Comparison of ENCODE assay signal across 16 cellular contexts in the genomic region with DNA sequence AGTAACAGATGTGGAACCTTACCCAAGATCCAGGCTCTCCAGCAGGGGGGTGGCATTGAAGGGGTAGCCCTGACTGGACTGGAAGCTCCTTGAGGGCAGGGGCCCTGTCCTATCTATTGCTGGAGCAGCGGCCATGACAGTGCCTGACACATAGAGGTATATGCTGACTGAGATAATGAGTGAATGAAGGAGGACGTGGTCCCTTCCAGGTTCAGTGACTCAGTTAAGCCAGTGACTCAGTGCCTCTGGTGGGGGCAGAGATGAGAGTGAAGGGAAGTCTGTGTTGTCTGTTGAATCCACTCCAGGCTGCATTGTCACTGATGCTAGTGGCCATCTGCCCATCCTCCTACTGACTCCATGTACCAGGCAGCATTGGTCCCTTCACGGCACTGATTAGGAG. TPM values are rescaled to one million over a fixed set of nuclear protein-coding genes. Genes with fewer than 3 reads are reported as not detected.
A peak's percentile ranks its signal among the peaks of the same experiment; 100 is the strongest.
DNase-seq lines count a peak whose midpoint lies in the region; ATAC-seq and TF ChIP-seq lines count a peak whose summit lies in the region.
"Had no signal": no experiment of that assay in that cellular context is flagged by ENCODE, and none has a peak within 500 bp of the region (broad histone marks: within the 10 kb centered on the region; RNA-seq: fewer than 3 reads in every experiment).

No MANE protein-coding gene starts in this region.

- H3K27me3 ChIP-seq in RWPE2 (ENCODE audit: insufficient read depth, poor library complexity, severe bottlenecking): peaks cover 28% of the 10 kb centered on the region

- H3K36me3 Mint-ChIP-seq in natural killer cell treated with Interleukin-12 subunit alpha and Interleukin-12 subunit beta and Interleukin-15 and Interleukin-18, amount 100 ng/mL, for 72 hours: no peaks in the 10 kb centered on the region
- no peaks in the 10 kb centered on the region for H3K36me3 Mint-ChIP-seq in natural killer cell
- H3K36me3 Mint-ChIP-seq: activated naive CD4-positive, alpha-beta T cell treated with anti-CD3 and anti-CD28 coated beads, Interleukin-2, amount 50 U/mL, for 24 hours had no signal

- H3K4me1 Mint-ChIP-seq in natural killer cell treated with Interleukin-12 subunit alpha and Interleukin-12 subunit beta and Interleukin-15 and Interleukin-18, amount 100 ng/mL, for 72 hours (ENCODE audit: low read depth in 2 of 2): no peaks in the 10 kb centered on the region
- H3K4me1 Mint-ChIP-seq in natural killer cell: no peaks in the 10 kb centered on the region
- H3K4me1 Mint-ChIP-seq: activated naive CD4-positive, alpha-beta T cell treated with anti-CD3 and anti-CD28 coated beads, Interleukin-2, amount 50 U/mL, for 24 hours had no signal

- H3K27ac ChIP-seq in RWPE2 (ENCODE audit: poor library complexity, severe bottlenecking): no peak overlapping the region
- H3K27ac ChIP-seq: C4-2B, esophagus squamous epithelium had no signal

- H3K4me3 ChIP-seq in RWPE2 (ENCODE audit: severe bottlenecking): no peak overlapping the region
- H3K4me3 ChIP-seq: esophagus squamous epithelium had no signal

- TF ChIP-seq CTCF in natural killer cell (IDR thresholded peaks at IDR 0.05) (no peak), RWPE2 (IDR thresholded peaks at IDR 0.05; ENCODE audit: poor library complexity, severe bottlenecking) (no peak)

- no peaks in the 10 kb centered on the region for H3K36me3 ChIP-seq in RWPE2 (ENCODE audit: low read depth)
- H3K36me3 ChIP-seq: esophagus squamous epithelium had no signal

- peak; percentile 4 to 29 for ATAC-seq in natural killer cell treated with Interleukin-12 subunit alpha and Interleukin-12 subunit beta and Interleukin-15 and Interleukin-18, amount 100 ng/mL, for 72 hours
- no peak for ATAC-seq in natural killer cell
- peak; percentile 25; the same call in 2 of the 3 replicates for ATAC-seq in RWPE2 (ENCODE audit: low read depth)
- ATAC-seq in HG03108 (IDR thresholded peaks at IDR 0.05; ENCODE audit: unreplicated experiment): no peak
- ATAC-seq: HCT116 had no signal

- H3K4me3 Mint-ChIP-seq in natural killer cell treated with Interleukin-12 subunit alpha and Interleukin-12 subunit beta and Interleukin-15 and Interleukin-18, amount 100 ng/mL, for 72 hours: no peak overlapping the region
- H3K4me3 Mint-ChIP-seq in natural killer cell: no peak overlapping the region
- H3K4me3 Mint-ChIP-seq: activated naive CD4-positive, alpha-beta T cell treated with anti-CD3 and anti-CD28 coated beads, Interleukin-2, amount 50 U/mL, for 24 hours had no signal

- intact Hi-C loops in natural killer cell (cut with micrococcal nuclease): no loop called here

- peaks cover 24 to 53% of the 10 kb centered on the region in 2 donors for H3K27me3 Mint-ChIP-seq in natural killer cell treated with Interleukin-12 subunit alpha and Interleukin-12 subunit beta and Interleukin-15 and Interleukin-18, amount 100 ng/mL, for 72 hours
- peaks cover 14 to 16% of the 10 kb centered on the region in 2 donors for H3K27me3 Mint-ChIP-seq in natural killer cell (ENCODE audit: low read depth in 2 of 2)

- H3K9me3 ChIP-seq in RWPE2 (ENCODE audit: severe bottlenecking): no peaks in the 10 kb centered on the region
- H3K9me3 ChIP-seq: esophagus squamous epithelium had no signal

- H3K4me1 ChIP-seq in RWPE2 (ENCODE audit: insufficient read depth, poor library complexity, severe bottlenecking): no peaks in the 10 kb centered on the region
- H3K4me1 ChIP-seq: esophagus squamous epithelium had no signal

- no peak for DNase-seq in natural killer cell treated with Interleukin-12 subunit alpha and Interleukin-12 subunit beta and Interleukin-15 and Interleukin-18, amount 100 ng/mL, for 72 hours (ENCODE audit: low spot score)
- DNase-seq in natural killer cell: no peak
- peak; percentile 62 for DNase-seq in RWPE2 (ENCODE audit: low spot score)
- peak; percentile 25 for DNase-seq in occipital lobe (lab: John Stamatoyannopoulos, UW)
- DNase-seq in NCI-H2171 treated with DMSO at 0.1 percent for 48 hours (lab: John Stamatoyannopoulos, UW): no peak
- DNase-seq in NCI-H1092 treated with DMSO at 0.1 percent for 48 hours (lab: John Stamatoyannopoulos, UW): no peak
- DNase-seq: DMS53, esophagus squamous epithelium, mesendoderm, NCI-H1694 treated with DMSO at 0.1 percent for 48 hours, NCI-H446 treated with DMSO at 0.1 percent for 48 hours had no signal

- H3K27ac Mint-ChIP-seq in natural killer cell treated with Interleukin-12 subunit alpha and Interleukin-12 subunit beta and Interleukin-15 and Interleukin-18, amount 100 ng/mL, for 72 hours: no peak overlapping the region
- no peak overlapping the region for H3K27ac Mint-ChIP-seq in natural killer cell
- H3K27ac Mint-ChIP-seq: activated naive CD4-positive, alpha-beta T cell treated with anti-CD3 and anti-CD28 coated beads, Interleukin-2, amount 50 U/mL, for 24 hours had no signal

- peaks cover 7% of the 10 kb centered on the region for H3K9me3 Mint-ChIP-seq in natural killer cell treated with Interleukin-12 subunit alpha and Interleukin-12 subunit beta and Interleukin-15 and Interleukin-18, amount 100 ng/mL, for 72 hours
- no peaks in the 10 kb centered on the region for H3K9me3 Mint-ChIP-seq in natural killer cell
- H3K9me3 Mint-ChIP-seq: activated naive CD4-positive, alpha-beta T cell treated with anti-CD3 and anti-CD28 coated beads, Interleukin-2, amount 50 U/mL, for 24 hours had no signal

RNA-seq across cellular contexts. Expression of gene CTXND1, which starts 13.0 kb away (rescaled TPM):
- not detected for total RNA-seq in natural killer cell treated with Interleukin-12 subunit alpha and Interleukin-12 subunit beta and Interleukin-15 and Interleukin-18, amount 100 ng/mL, for 72 hours
- total RNA-seq in natural killer cell: not detected
- 0.31 TPM for total RNA-seq in occipital lobe
- total RNA-seq: esophagus squamous epithelium, pulmonary artery endothelial cell had no signal

Comparison
In these comparisons a context has a peak if more than half of its experiments do, and no peak if none do; other contexts are left out.
1. ATAC-seq: peak in natural killer cell treated with Interleukin-12 subunit alpha and Interleukin-12 subunit beta and Interleukin-15 and Interleukin-18, amount 100 ng/mL, for 72 hours (2 of 2) and RWPE2 (single experiment); none in natural killer cell (0 of 3) and HG03108 (single experiment).
2. DNase-seq: peak in RWPE2 (single experiment) and occipital lobe (single experiment); none in natural killer cell treated with Interleukin-12 subunit alpha and Interleukin-12 subunit beta and Interleukin-15 and Interleukin-18, amount 100 ng/mL, for 72 hours (single experiment), natural killer cell (single experiment), NCI-H2171 treated with DMSO at 0.1 percent for 48 hours (single experiment) and NCI-H1092 treated with DMSO at 0.1 percent for 48 hours (single experiment).